ENCODE assay signal across 9 cellular contexts in genomic region chr3:138329127-138329983, GRCh38. TPM values are rescaled to one million over a fixed set of nuclear protein-coding genes. Genes with fewer than 3 reads are reported as not detected.
DNase-seq lines count a peak whose midpoint lies in the region; ATAC-seq lines count a peak whose summit lies in the region.
"Had no signal": no experiment of that assay in that cellular context is flagged by ENCODE, and none has a peak within 500 bp of the region (broad histone marks: within the 10 kb centered on the region; RNA-seq: fewer than 3 reads in every experiment).

Gene NME9, minus strand, starts transcription at chr3:138329851. Its CDS starts 516 bp downstream, at chr3:138329335.

- H3K4me1 ChIP-seq in esophagus (ENCODE audit: control insufficient read depth in 2 of 2, insufficient read depth in 2 of 2, low read length in 1 of 2), result peaks cover 6 to 8% of the 10 kb centered on the region in 2 donors

- H3K9me3 ChIP-seq in esophagus (ENCODE audit: control insufficient read depth in 2 of 2, insufficient read depth in 1 of 2, low read depth in 1 of 2, low read length in 1 of 2), result no peaks in the 10 kb centered on the region

- peaks cover 6 to 19% (median 14%) of the 10 kb centered on the region in 3 donors for H3K4me1 Mint-ChIP-seq in IgD-negative memory B cell

- peak within 1 kb of the TSS; percentile 81 to 98 (median 92) for H3K4me3 Mint-ChIP-seq in IgD-negative memory B cell

- H3K27me3 ChIP-seq in esophagus (ENCODE audit: control insufficient read depth in 1 of 2, insufficient read depth in 2 of 2, low read length in 2 of 2), result no peaks in the 10 kb centered on the region

- H3K27ac Mint-ChIP-seq in IgD-negative memory B cell, result peak within 1 kb of the TSS; percentile 76 to 91 (median 89)

- H3K9me3 Mint-ChIP-seq in IgD-negative memory B cell, result peaks cover 0 to 2% (median 0%) of the 10 kb centered on the region in 3 donors

- WGBS in esophagus, 2 donors, result 1% methylated on average over 61 to 62 of the region's 62 CpGs

- peaks cover 6% of the 10 kb centered on the region for H3K27me3 Mint-ChIP-seq in IgD-negative memory B cell

- H3K36me3 Mint-ChIP-seq in IgD-negative memory B cell, result no peaks in the 10 kb centered on the region

- H3K27ac ChIP-seq in esophagus (ENCODE audit: low read depth in 2 of 2, low read length in 1 of 2), result peak within 1 kb of the TSS in 1 of 2 donors; percentile 20

- peak; percentile 68 for ATAC-seq in GM21526 (IDR thresholded peaks at IDR 0.05; ENCODE audit: low FRiP score, unreplicated experiment)

- H3K4me3 ChIP-seq in esophagus (ENCODE audit: low read depth in 1 of 2, low read length in 2 of 2), result peak within 1 kb of the TSS; percentile 55 to 68

- H3K36me3 ChIP-seq in esophagus (ENCODE audit: control insufficient read depth in 2 of 2, insufficient read depth in 2 of 2, low read length in 1 of 2), result no peaks in the 10 kb centered on the region

- DNase-seq in COLO829 (ENCODE audit: low spot score), result peak; percentile 93
- DNase-seq in OCI-M1 (lab: John Stamatoyannopoulos, UW), result peak; percentile 91
- peak; percentile 91 for DNase-seq in activated T-cell treated with anti-CD3 and anti-CD28 coated beads, Interleukin-2, amount 50 U/mL, for 1 hour
- peak; percentile 89 for DNase-seq in mucosa of gallbladder (ENCODE audit: low spot score)
- DNase-seq in stimulated activated CD8-positive, alpha-beta memory T cell treated with anti-CD3 and anti-CD28 coated beads, Interleukin-4, amount 100 ng/mL, for 24 hours (ENCODE audit: low read depth), result peak; percentile 88

RNA-seq across cellular contexts. Expression of gene NME9, which starts in this region (rescaled TPM):
- polyA plus RNA-seq in IgD-negative memory B cell (0.29 TPM), esophagus (under 1 TPM; 0.06 to 0.12 TPM)
- 2.6 TPM for total RNA-seq in mucosa of gallbladder
- total RNA-seq: glomerular endothelial cell had no signal
